ENCODE assay signal across 27 cellular contexts in the genomic region with DNA sequence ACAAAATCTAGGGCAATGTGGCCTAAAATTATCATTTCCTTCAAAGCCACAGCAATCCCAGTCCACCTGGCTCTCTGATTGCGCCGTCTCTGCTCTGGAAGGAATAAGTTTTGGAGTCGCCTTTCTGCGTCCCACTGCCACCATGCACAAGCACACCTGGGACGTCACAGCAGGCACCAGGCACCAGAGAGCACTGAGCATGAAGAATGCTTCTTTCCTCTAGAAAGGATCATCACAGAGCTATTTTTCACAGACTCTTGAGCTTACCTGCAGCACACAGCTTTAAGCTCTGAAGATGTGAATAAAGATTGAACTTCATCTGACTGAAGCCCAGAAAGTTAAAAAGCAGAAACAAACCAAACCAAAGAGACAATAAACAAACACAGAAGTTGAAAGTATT.
"Had no signal": no experiment of that assay in that cellular context is flagged by ENCODE, and none has a peak within 500 bp of the region (broad histone marks: within the 10 kb centered on the region; RNA-seq: fewer than 3 reads in every experiment).

No MANE protein-coding gene starts in this region.

- H3K27me3 Mint-ChIP-seq: naive B cell; natural killer cell treated with Interleukin-12 subunit alpha and Interleukin-12 subunit beta and Interleukin-15 and Interleukin-18, amount 100 ng/mL, for 72 hours; stimulated activated naive B cell treated with anti-CD40 and anti-IgM and Interleukin-4, amounts not matched to agents 10 μg/mL and 1 μg/mL and 100 μg/mL, for 72 hours; stimulated activated naive CD8-positive, alpha-beta T cell treated with anti-CD3 and anti-CD28 coated beads, Interleukin-15, Interleukin-2, amounts not matched to agents 100 ng/mL and 50 ng/mL, for 24 hours had no signal

- H2AFZ ChIP-seq: neural progenitor cell, parathyroid adenoma had no signal

- H3K9me3 ChIP-seq: ovary, psoas muscle, right lobe of liver, sigmoid colon, stomach, thoracic aorta, tibial artery, transverse colon, upper lobe of right lung, uterus had no signal

- H3K4me3 Mint-ChIP-seq: naive thymus-derived CD8-positive, alpha-beta T cell; natural killer cell treated with Interleukin-12 subunit alpha and Interleukin-12 subunit beta and Interleukin-15 and Interleukin-18, amount 100 ng/mL, for 72 hours; neural progenitor cell; stimulated activated effector memory CD8-positive, alpha-beta T cell treated with anti-CD3 and anti-CD28 coated beads, Interleukin-12 subunit alpha, Interleukin-12 subunit beta, amount 100 ng/mL, for 72 hours; stimulated activated naive B cell treated with anti-CD40 and anti-IgM and Interleukin-4, amounts not matched to agents 10 μg/mL and 1 μg/mL and 100 μg/mL, for 72 hours; stimulated activated naive CD8-positive, alpha-beta T cell treated with anti-CD3 and anti-CD28 coated beads, Interleukin-15, Interleukin-2, amounts not matched to agents 100 ng/mL and 50 ng/mL, for 24 hours had no signal

- DNase-seq: naive B cell; naive thymus-derived CD8-positive, alpha-beta T cell; ovary; posterior cingulate gyrus; psoas muscle; right cardiac atrium; right lobe of liver; sigmoid colon; small intestine; stimulated activated CD4-positive, alpha-beta T cell treated with anti-CD3 and anti-CD28 coated beads, Interleukin-15, amount 100 ng/mL, for 24 hours; stimulated activated CD4-positive, alpha-beta T cell treated with anti-CD3 and anti-CD28 coated beads, Interleukin-2, amount 100 ng/mL, for 24 hours; stimulated activated CD4-positive, alpha-beta T cell treated with anti-CD3 and anti-CD28 coated beads, Interleukin-2, amount 100 ng/mL, for 48 hours; stimulated activated CD4-positive, alpha-beta T cell treated with anti-CD3 and anti-CD28 coated beads, Interleukin-4, amount 100 ng/mL, for 24 hours; stimulated activated naive B cell treated with anti-CD40 and anti-IgM and Interleukin-4, amounts not matched to agents 10 μg/mL and 1 μg/mL and 100 μg/mL, for 72 hours; stimulated activated naive CD4-positive, alpha-beta T cell treated with Interleukin-2 at 50 U/mL for 16 hours; stomach; tibial artery; transverse colon; upper lobe of right lung; uterus had no signal

- H3K4me1 ChIP-seq: parathyroid adenoma, psoas muscle, sigmoid colon, stomach, tibial artery, transverse colon, upper lobe of right lung, uterus had no signal

- H3K4me1 Mint-ChIP-seq: naive B cell; naive thymus-derived CD8-positive, alpha-beta T cell; stimulated activated effector memory CD8-positive, alpha-beta T cell treated with anti-CD3 and anti-CD28 coated beads, Interleukin-12 subunit alpha, Interleukin-12 subunit beta, amount 100 ng/mL, for 72 hours had no signal

- H3K9ac ChIP-seq: neural progenitor cell, parathyroid adenoma had no signal

- H3K27ac Mint-ChIP-seq: naive thymus-derived CD8-positive, alpha-beta T cell; natural killer cell treated with Interleukin-12 subunit alpha and Interleukin-12 subunit beta and Interleukin-15 and Interleukin-18, amount 100 ng/mL, for 72 hours; neural progenitor cell; progenitor cell of endocrine pancreas; stimulated activated effector memory CD8-positive, alpha-beta T cell treated with anti-CD3 and anti-CD28 coated beads, Interleukin-12 subunit alpha, Interleukin-12 subunit beta, amount 100 ng/mL, for 72 hours; stimulated activated naive B cell treated with anti-CD40 and anti-IgM and Interleukin-4, amounts not matched to agents 10 μg/mL and 1 μg/mL and 100 μg/mL, for 72 hours; stimulated activated naive CD8-positive, alpha-beta T cell treated with anti-CD3 and anti-CD28 coated beads, Interleukin-15, Interleukin-2, amounts not matched to agents 100 ng/mL and 50 ng/mL, for 24 hours had no signal

- H3K4me2 ChIP-seq: neural progenitor cell had no signal

- H3K79me2 ChIP-seq: parathyroid adenoma had no signal

- H3K4me3 ChIP-seq: neural progenitor cell, ovary, psoas muscle, right lobe of liver, sigmoid colon, stomach, thoracic aorta, tibial artery, transverse colon, upper lobe of right lung, uterus had no signal

- ATAC-seq: naive thymus-derived CD8-positive, alpha-beta T cell; natural killer cell treated with Interleukin-12 subunit alpha and Interleukin-12 subunit beta and Interleukin-15 and Interleukin-18, amount 100 ng/mL, for 72 hours; psoas muscle; right cardiac atrium; right lobe of liver; stimulated activated effector memory CD8-positive, alpha-beta T cell treated with anti-CD3 and anti-CD28 coated beads, Interleukin-12 subunit alpha, Interleukin-12 subunit beta, amount 100 ng/mL, for 72 hours; stimulated activated naive B cell treated with anti-CD40 and anti-IgM and Interleukin-4, amounts not matched to agents 10 μg/mL and 1 μg/mL and 100 μg/mL, for 72 hours; upper lobe of right lung had no signal

- H3K36me3 Mint-ChIP-seq: naive B cell; naive thymus-derived CD8-positive, alpha-beta T cell; natural killer cell treated with Interleukin-12 subunit alpha and Interleukin-12 subunit beta and Interleukin-15 and Interleukin-18, amount 100 ng/mL, for 72 hours; neural progenitor cell; stimulated activated effector memory CD8-positive, alpha-beta T cell treated with anti-CD3 and anti-CD28 coated beads, Interleukin-12 subunit alpha, Interleukin-12 subunit beta, amount 100 ng/mL, for 72 hours; stimulated activated naive B cell treated with anti-CD40 and anti-IgM and Interleukin-4, amounts not matched to agents 10 μg/mL and 1 μg/mL and 100 μg/mL, for 72 hours had no signal

- H3K36me3 ChIP-seq: neural progenitor cell, ovary, right lobe of liver, sigmoid colon, stomach, thoracic aorta, tibial artery, transverse colon, upper lobe of right lung, uterus had no signal

- H3K9me3 Mint-ChIP-seq: neural progenitor cell had no signal

- H3K27ac ChIP-seq: neural progenitor cell, ovary, parathyroid adenoma, psoas muscle, sigmoid colon, stomach, thoracic aorta, tibial artery, transverse colon, upper lobe of right lung, uterus had no signal

- H3K27me3 ChIP-seq: neural progenitor cell, ovary, right lobe of liver, sigmoid colon, stomach, tibial artery, transverse colon, upper lobe of right lung, uterus had no signal
